ENCODE assay signal across 1 cellular context in the genomic region with DNA sequence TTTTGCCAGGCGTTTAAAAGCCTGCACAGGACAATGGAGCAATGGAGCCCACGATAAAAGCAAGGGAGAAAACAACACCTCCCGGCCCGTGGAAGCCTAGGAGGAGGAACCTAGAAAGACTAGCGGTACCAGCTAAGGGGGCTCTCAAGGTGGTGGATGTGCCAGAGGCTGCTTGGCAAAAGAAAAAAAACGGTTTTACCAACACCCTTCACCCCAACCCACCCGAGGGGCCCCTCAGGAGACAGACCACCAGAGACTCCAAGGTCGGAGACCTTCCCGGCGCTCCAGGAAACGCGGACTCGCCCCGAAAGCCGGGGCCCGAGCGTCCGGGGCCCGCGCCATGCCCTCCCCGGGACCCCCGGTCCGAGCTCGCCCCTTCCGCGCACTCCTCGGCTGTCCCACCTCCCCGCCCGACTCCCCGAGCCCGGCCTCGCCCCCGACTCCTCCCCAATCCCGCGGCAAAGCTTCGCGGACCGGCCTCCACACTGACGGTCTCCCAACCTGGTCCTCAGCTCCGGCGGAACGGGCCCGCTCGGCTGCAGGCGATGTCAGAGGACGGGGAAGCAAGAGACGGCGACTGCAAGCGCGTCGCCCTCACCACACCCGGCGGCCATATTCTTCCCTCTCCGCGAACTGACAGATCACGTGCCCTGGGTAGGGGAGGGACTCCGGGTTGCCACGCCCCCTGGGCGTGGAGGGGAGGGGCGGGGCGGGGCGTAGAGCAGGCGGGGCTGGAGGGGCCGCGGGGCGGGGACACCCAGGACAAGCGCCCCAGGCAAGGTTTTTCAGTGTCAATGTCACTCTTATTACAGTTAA.
TF ChIP-seq lines count a peak whose summit lies in the region.

A gene (minus strand): TSS at position 635 of the 816 bp plus-strand sequence. CDS start 10,520 bp downstream, outside the sequence.

TF ChIP-seq in HepG2, 621 proteins besides CTCF, POLR2A, EP300 and RAD21 (continued from another document and continues in another):
- TF ChIP-seq, protein P1, sequence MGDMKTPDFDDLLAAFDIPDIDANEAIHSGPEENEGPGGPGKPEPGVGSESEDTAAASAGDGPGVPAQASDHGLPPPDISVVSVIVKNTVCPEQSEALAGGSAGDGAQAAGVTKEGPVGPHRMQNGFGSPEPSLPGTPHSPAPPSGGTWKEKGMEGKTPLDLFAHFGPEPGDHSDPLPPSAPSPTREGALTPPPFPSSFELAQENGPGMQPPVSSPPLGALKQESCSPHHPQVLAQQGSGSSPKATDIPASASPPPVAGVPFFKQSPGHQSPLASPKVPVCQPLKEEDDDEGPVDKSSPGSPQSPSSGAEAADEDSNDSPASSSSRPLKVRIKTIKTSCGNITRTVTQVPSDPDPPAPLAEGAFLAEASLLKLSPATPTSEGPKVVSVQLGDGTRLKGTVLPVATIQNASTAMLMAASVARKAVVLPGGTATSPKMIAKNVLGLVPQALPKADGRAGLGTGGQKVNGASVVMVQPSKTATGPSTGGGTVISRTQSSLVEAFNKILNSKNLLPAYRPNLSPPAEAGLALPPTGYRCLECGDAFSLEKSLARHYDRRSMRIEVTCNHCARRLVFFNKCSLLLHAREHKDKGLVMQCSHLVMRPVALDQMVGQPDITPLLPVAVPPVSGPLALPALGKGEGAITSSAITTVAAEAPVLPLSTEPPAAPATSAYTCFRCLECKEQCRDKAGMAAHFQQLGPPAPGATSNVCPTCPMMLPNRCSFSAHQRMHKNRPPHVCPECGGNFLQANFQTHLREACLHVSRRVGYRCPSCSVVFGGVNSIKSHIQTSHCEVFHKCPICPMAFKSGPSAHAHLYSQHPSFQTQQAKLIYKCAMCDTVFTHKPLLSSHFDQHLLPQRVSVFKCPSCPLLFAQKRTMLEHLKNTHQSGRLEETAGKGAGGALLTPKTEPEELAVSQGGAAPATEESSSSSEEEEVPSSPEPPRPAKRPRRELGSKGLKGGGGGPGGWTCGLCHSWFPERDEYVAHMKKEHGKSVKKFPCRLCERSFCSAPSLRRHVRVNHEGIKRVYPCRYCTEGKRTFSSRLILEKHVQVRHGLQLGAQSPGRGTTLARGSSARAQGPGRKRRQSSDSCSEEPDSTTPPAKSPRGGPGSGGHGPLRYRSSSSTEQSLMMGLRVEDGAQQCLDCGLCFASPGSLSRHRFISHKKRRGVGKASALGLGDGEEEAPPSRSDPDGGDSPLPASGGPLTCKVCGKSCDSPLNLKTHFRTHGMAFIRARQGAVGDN (CRISPR knock-in tag; IDR thresholded peaks at IDR 0.05), result peak; percentile 86
- TF ChIP-seq ZNF614 (CRISPR knock-in tag; IDR thresholded peaks at IDR 0.05; ENCODE audit: borderline replicate concordance) (peak; percentile 31; the same call in 1 of the 2 replicates), PHF20 (CRISPR knock-in tag; IDR thresholded peaks at IDR 0.05) (peak; percentile 70), KLF11 (CRISPR knock-in tag; IDR thresholded peaks at IDR 0.05) (no peak), ZSCAN29 (CRISPR knock-in tag; conservative IDR thresholded peaks at IDR 0.05) (0 out of 2 replicates have a peak, but pooled peaks have one; percentile 39), ZNF430 (CRISPR knock-in tag; IDR thresholded peaks at IDR 0.05) (no peak), ISL2 (CRISPR knock-in tag; IDR thresholded peaks at IDR 0.05) (no peak), CC2D1A (CRISPR knock-in tag; IDR thresholded peaks at IDR 0.05) (no peak), ZNF772 (CRISPR knock-in tag; IDR thresholded peaks at IDR 0.05) (peak; percentile 67; the same call in 1 of the 2 replicates), KDM4B (CRISPR knock-in tag; IDR thresholded peaks at IDR 0.05) (0 out of 2 replicates have a peak, but pooled peaks have one; percentile 52), TBP (CRISPR knock-in tag; IDR thresholded peaks at IDR 0.05) (no peak), ARNT (IDR thresholded peaks at IDR 0.05) (no peak), HNF4G (IDR thresholded peaks at IDR 0.05; ENCODE audit: borderline replicate concordance, low read depth, low read length) (no peak), HNF4G (CRISPR knock-in tag; IDR thresholded peaks at IDR 0.05; ENCODE audit: borderline replicate concordance, low read depth) (no peak), CAMTA2 (CRISPR knock-in tag; IDR thresholded peaks at IDR 0.05; ENCODE audit: borderline replicate concordance) (peak; percentile 66; the same call in 1 of the 2 replicates), MTF1 (CRISPR knock-in tag; IDR thresholded peaks at IDR 0.05) (no peak), NRL (CRISPR knock-in tag; IDR thresholded peaks at IDR 0.05; ENCODE audit: borderline replicate concordance) (peak; percentile 75), SP1 (IDR thresholded peaks at IDR 0.05) (peak; percentile 60), SP1 (CRISPR knock-in tag; IDR thresholded peaks at IDR 0.05) (peak; percentile 94), GATAD2A (CRISPR knock-in tag; IDR thresholded peaks at IDR 0.05) (0 out of 2 replicates have a peak, but pooled peaks have one; percentile 18), ZNF20 (CRISPR knock-in tag; IDR thresholded peaks at IDR 0.05) (no peak)
- TF ChIP-seq, protein P2, sequence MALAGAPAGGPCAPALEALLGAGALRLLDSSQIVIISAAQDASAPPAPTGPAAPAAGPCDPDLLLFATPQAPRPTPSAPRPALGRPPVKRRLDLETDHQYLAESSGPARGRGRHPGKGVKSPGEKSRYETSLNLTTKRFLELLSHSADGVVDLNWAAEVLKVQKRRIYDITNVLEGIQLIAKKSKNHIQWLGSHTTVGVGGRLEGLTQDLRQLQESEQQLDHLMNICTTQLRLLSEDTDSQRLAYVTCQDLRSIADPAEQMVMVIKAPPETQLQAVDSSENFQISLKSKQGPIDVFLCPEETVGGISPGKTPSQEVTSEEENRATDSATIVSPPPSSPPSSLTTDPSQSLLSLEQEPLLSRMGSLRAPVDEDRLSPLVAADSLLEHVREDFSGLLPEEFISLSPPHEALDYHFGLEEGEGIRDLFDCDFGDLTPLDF (CRISPR knock-in tag; IDR thresholded peaks at IDR 0.05), result 0 out of 2 replicates have a peak, but pooled peaks have one; percentile 40
- TF ChIP-seq, protein P3, sequence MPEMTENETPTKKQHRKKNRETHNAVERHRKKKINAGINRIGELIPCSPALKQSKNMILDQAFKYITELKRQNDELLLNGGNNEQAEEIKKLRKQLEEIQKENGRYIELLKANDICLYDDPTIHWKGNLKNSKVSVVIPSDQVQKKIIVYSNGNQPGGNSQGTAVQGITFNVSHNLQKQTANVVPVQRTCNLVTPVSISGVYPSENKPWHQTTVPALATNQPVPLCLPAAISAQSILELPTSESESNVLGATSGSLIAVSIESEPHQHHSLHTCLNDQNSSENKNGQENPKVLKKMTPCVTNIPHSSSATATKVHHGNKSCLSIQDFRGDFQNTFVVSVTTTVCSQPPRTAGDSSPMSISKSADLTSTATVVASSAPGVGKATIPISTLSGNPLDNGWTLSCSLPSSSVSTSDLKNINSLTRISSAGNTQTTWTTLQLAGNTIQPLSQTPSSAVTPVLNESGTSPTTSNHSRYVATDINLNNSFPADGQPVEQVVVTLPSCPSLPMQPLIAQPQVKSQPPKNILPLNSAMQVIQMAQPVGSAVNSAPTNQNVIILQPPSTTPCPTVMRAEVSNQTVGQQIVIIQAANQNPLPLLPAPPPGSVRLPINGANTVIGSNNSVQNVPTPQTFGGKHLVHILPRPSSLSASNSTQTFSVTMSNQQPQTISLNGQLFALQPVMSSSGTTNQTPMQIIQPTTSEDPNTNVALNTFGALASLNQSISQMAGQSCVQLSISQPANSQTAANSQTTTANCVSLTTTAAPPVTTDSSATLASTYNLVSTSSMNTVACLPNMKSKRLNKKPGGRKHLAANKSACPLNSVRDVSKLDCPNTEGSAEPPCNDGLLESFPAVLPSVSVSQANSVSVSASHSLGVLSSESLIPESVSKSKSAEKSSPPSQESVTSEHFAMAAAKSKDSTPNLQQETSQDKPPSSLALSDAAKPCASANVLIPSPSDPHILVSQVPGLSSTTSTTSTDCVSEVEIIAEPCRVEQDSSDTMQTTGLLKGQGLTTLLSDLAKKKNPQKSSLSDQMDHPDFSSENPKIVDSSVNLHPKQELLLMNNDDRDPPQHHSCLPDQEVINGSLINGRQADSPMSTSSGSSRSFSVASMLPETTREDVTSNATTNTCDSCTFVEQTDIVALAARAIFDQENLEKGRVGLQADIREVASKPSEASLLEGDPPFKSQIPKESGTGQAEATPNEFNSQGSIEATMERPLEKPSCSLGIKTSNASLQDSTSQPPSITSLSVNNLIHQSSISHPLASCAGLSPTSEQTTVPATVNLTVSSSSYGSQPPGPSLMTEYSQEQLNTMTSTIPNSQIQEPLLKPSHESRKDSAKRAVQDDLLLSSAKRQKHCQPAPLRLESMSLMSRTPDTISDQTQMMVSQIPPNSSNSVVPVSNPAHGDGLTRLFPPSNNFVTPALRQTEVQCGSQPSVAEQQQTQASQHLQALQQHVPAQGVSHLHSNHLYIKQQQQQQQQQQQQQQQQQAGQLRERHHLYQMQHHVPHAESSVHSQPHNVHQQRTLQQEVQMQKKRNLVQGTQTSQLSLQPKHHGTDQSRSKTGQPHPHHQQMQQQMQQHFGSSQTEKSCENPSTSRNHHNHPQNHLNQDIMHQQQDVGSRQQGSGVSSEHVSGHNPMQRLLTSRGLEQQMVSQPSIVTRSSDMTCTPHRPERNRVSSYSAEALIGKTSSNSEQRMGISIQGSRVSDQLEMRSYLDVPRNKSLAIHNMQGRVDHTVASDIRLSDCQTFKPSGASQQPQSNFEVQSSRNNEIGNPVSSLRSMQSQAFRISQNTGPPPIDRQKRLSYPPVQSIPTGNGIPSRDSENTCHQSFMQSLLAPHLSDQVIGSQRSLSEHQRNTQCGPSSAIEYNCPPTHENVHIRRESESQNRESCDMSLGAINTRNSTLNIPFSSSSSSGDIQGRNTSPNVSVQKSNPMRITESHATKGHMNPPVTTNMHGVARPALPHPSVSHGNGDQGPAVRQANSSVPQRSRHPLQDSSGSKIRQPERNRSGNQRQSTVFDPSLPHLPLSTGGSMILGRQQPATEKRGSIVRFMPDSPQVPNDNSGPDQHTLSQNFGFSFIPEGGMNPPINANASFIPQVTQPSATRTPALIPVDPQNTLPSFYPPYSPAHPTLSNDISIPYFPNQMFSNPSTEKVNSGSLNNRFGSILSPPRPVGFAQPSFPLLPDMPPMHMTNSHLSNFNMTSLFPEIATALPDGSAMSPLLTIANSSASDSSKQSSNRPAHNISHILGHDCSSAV (CRISPR knock-in tag; IDR thresholded peaks at IDR 0.05; ENCODE audit: borderline replicate concordance), result 0 out of 2 replicates have a peak, but pooled peaks have one; percentile 33
- TF ChIP-seq, protein P4, sequence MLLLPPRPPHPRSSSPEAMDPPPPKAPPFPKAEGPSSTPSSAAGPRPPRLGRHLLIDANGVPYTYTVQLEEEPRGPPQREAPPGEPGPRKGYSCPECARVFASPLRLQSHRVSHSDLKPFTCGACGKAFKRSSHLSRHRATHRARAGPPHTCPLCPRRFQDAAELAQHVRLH (CRISPR knock-in tag; IDR thresholded peaks at IDR 0.05; ENCODE audit: borderline replicate concordance, low read depth), result no peak
- TF ChIP-seq, protein P5, sequence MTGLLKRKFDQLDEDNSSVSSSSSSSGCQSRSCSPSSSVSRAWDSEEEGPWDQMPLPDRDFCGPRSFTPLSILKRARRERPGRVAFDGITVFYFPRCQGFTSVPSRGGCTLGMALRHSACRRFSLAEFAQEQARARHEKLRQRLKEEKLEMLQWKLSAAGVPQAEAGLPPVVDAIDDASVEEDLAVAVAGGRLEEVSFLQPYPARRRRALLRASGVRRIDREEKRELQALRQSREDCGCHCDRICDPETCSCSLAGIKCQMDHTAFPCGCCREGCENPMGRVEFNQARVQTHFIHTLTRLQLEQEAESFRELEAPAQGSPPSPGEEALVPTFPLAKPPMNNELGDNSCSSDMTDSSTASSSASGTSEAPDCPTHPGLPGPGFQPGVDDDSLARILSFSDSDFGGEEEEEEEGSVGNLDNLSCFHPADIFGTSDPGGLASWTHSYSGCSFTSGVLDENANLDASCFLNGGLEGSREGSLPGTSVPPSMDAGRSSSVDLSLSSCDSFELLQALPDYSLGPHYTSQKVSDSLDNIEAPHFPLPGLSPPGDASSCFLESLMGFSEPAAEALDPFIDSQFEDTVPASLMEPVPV (CRISPR knock-in tag; IDR thresholded peaks at IDR 0.05), result peak; percentile 67; the same call in 1 of the 2 replicates
- TF ChIP-seq, protein P6, sequence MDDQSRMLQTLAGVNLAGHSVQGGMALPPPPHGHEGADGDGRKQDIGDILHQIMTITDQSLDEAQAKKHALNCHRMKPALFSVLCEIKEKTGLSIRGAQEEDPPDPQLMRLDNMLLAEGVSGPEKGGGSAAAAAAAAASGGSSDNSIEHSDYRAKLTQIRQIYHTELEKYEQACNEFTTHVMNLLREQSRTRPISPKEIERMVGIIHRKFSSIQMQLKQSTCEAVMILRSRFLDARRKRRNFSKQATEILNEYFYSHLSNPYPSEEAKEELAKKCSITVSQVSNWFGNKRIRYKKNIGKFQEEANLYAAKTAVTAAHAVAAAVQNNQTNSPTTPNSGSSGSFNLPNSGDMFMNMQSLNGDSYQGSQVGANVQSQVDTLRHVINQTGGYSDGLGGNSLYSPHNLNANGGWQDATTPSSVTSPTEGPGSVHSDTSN (CRISPR knock-in tag; IDR thresholded peaks at IDR 0.05; ENCODE audit: borderline replicate concordance), result no peak
- TF ChIP-seq, protein P7, sequence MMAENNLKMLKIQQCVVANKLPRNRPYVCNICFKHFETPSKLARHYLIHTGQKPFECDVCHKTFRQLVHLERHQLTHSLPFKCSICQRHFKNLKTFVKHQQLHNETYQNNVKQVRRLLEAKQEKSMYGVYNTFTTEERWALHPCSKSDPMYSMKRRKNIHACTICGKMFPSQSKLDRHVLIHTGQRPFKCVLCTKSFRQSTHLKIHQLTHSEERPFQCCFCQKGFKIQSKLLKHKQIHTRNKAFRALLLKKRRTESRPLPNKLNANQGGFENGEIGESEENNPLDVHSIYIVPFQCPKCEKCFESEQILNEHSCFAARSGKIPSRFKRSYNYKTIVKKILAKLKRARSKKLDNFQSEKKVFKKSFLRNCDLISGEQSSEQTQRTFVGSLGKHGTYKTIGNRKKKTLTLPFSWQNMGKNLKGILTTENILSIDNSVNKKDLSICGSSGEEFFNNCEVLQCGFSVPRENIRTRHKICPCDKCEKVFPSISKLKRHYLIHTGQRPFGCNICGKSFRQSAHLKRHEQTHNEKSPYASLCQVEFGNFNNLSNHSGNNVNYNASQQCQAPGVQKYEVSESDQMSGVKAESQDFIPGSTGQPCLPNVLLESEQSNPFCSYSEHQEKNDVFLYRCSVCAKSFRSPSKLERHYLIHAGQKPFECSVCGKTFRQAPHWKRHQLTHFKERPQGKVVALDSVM (CRISPR knock-in tag; IDR thresholded peaks at IDR 0.05), result peak; percentile 18; the same call in 1 of the 2 replicates
- TF ChIP-seq, protein P8, sequence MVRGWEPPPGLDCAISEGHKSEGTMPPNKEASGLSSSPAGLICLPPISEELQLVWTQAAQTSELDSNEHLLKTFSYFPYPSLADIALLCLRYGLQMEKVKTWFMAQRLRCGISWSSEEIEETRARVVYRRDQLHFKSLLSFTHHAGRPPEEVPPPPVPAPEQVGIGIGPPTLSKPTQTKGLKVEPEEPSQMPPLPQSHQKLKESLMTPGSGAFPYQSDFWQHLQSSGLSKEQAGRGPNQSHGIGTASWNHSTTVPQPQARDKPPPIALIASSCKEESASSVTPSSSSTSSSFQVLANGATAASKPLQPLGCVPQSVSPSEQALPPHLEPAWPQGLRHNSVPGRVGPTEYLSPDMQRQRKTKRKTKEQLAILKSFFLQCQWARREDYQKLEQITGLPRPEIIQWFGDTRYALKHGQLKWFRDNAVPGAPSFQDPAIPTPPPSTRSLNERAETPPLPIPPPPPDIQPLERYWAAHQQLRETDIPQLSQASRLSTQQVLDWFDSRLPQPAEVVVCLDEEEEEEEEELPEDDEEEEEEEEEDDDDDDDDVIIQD (CRISPR knock-in tag; IDR thresholded peaks at IDR 0.05; ENCODE audit: low read depth), result peak; percentile 42; the same call in 1 of the 2 replicates
